Comparison of ENCODE assay signal across 22 cellular contexts in genomic region chr19:35858311-35858710, GRCh38. TPM values are rescaled to one million over a fixed set of nuclear protein-coding genes. Genes with fewer than 3 reads are reported as not detected.
"Had no signal": no experiment of that assay in that cellular context is flagged by ENCODE, and none has a peak within 500 bp of the region (broad histone marks: within the 10 kb centered on the region; RNA-seq: fewer than 3 reads in every experiment).

No MANE protein-coding gene starts in this region.

- H3K36me3 Mint-ChIP-seq: mesothelial cell of epicardium had no signal

- H3K4me3 ChIP-seq: breast epithelium, heart left ventricle, skin epidermis, upper lobe of left lung had no signal

- H3K27ac ChIP-seq: breast epithelium, heart left ventricle, skin epidermis, upper lobe of left lung had no signal

- ATAC-seq: heart left ventricle; right cardiac atrium; stimulated activated naive CD8-positive, alpha-beta T cell treated with anti-CD3 and anti-CD28 coated beads, Interleukin-15, Interleukin-2, amounts not matched to agents 100 U/mL and 50 U/mL, for 24 hours had no signal

- H3K9me3 ChIP-seq: heart left ventricle, upper lobe of left lung had no signal

- H3K4me3 Mint-ChIP-seq: dendritic cell treated with granulocyte-macrophage colony-stimulating factor and Interleukin-4, amounts not matched to agents 40 ng/mL and 50 ng/mL, for 4 days had no signal

- H3K9me3 Mint-ChIP-seq: dendritic cell treated with granulocyte-macrophage colony-stimulating factor and Interleukin-4, amounts not matched to agents 40 ng/mL and 50 ng/mL, for 4 days; mesothelial cell of epicardium had no signal

- H3K4me1 ChIP-seq: breast epithelium had no signal

- H3K36me3 ChIP-seq: breast epithelium, heart left ventricle, upper lobe of left lung had no signal

- DNase-seq: activated CD4-positive, alpha-beta T cell treated with anti-CD3 and anti-CD28 coated beads, Interleukin-2, amount 50 U/mL, for 4 hours; activated CD4-positive, CD25-positive, alpha-beta regulatory T cell treated with anti-CD3 and anti-CD28 coated beads, Interleukin-2, amount 50 U/mL, for 72 hours; activated gamma-delta T cell; aorta; effector memory CD4-positive, alpha-beta T cell; foreskin melanocyte; heart left ventricle; nucleus accumbens; right cardiac atrium; stimulated activated CD4-positive, alpha-beta T cell treated with anti-CD3 and anti-CD28 coated beads, Interleukin-4, amount 100 ng/mL, for 24 hours; stimulated activated naive CD8-positive, alpha-beta T cell treated with anti-CD3 and anti-CD28 coated beads, Interleukin-15, Interleukin-2, amounts not matched to agents 100 U/mL and 50 U/mL, for 24 hours; SW 1271; upper lobe of left lung had no signal

- H3K27ac Mint-ChIP-seq: dendritic cell treated with granulocyte-macrophage colony-stimulating factor and Interleukin-4, amounts not matched to agents 40 ng/mL and 50 ng/mL, for 4 days; mesothelial cell of epicardium had no signal

RNA-seq across cellular contexts. Expression of gene KIRREL2, which starts 1.6 kb away (rescaled TPM):
- total RNA-seq: aorta, posterior vena cava, right cardiac atrium had no signal
- polyA plus RNA-seq: fibroblast of lung, heart left ventricle, right cardiac atrium had no signal

RNA-seq across cellular contexts. Expression of gene NPHS1, which starts 6.0 kb away (rescaled TPM):
- total RNA-seq: aorta, fibroblast of lung, lower leg skin, posterior vena cava, right cardiac atrium, SK-MEL-5, upper lobe of left lung had no signal
- polyA plus RNA-seq: aorta, fibroblast of lung, heart left ventricle, right cardiac atrium had no signal

RNA-seq across cellular contexts. Expression of gene HCST, which starts 44.0 kb away (rescaled TPM):
- total RNA-seq: cerebellum, SK-MEL-5 had no signal
